In genomic region chr19:12665646-12666304, GRCh38 we compare ENCODE assay signal across 8 cellular contexts. TPM values are rescaled to one million over a fixed set of nuclear protein-coding genes. Genes with fewer than 3 reads are reported as not detected.
DNase-seq lines count a peak whose midpoint lies in the region; ATAC-seq and TF ChIP-seq lines count a peak whose summit lies in the region.

No MANE protein-coding gene starts in this region.

- no TSS peak for BruUV-seq in mammary epithelial cell (replicated peaks; lab: Mats Ljungman, UMichigan)

- ATAC-seq in GM18511 (IDR thresholded peaks at IDR 0.05; ENCODE audit: unreplicated experiment) = no peak
- no peak for ATAC-seq in HG02938 (IDR thresholded peaks at IDR 0.05; ENCODE audit: unreplicated experiment)
- ATAC-seq in HG02642 (IDR thresholded peaks at IDR 0.05; ENCODE audit: poor library complexity, unreplicated experiment) = no peak

- peak overlapping the region; percentile 71 for H3K4me3 ChIP-seq in BJ (ENCODE audit: low read depth, low read length)
- peak overlapping the region; percentile 89 for H3K4me3 ChIP-seq in Loucy (ENCODE audit: low read length, poor library complexity, severe bottlenecking)
- peak overlapping the region; percentile 61 to 87 (median 73) for H3K4me3 ChIP-seq in mammary epithelial cell (replicated peaks in 1 of 3; ENCODE audit: insufficient read depth in 1 of 3, low read depth in 2 of 3, low read length in 3 of 3)
- H3K4me3 ChIP-seq in mucosa of stomach (ENCODE audit: low read length) = peak overlapping the region; percentile 77

- H3K27ac ChIP-seq in mammary epithelial cell (ENCODE audit: insufficient read depth, low read depth, low read length) = peak overlapping the region; percentile 56

- peaks cover 25% of the 10 kb centered on the region for H3K4me1 ChIP-seq in Loucy (ENCODE audit: insufficient read depth, low read length, poor library complexity, severe bottlenecking)
- H3K4me1 ChIP-seq in mammary epithelial cell (ENCODE audit: insufficient read depth, low read length) = peaks cover 33% of the 10 kb centered on the region
- peaks cover 40% of the 10 kb centered on the region for H3K4me1 ChIP-seq in mucosa of stomach (ENCODE audit: control insufficient read depth, insufficient read depth, low read length)

- DNase-seq in BJ (ENCODE audit: low read depth) (no peak), mammary epithelial cell (no peak), KBM-7 (no peak)

- intact Hi-C loops in mammary epithelial cell (cut with micrococcal nuclease) = loop anchor here (5.0 kb wide), 1 partner anchor 53 kb away; the partner anchor contains the start of genes ZNF490 and ZNF791

- peaks cover 38% of the 10 kb centered on the region for H3K79me2 ChIP-seq in Loucy (ENCODE audit: insufficient read depth, low read length)
- peaks cover 49% of the 10 kb centered on the region for H3K79me2 ChIP-seq in mammary epithelial cell (ENCODE audit: insufficient read depth, low read length)

- peak overlapping the region; percentile 86 for H3K9ac ChIP-seq in Loucy (ENCODE audit: low read depth, low read length, poor library complexity, severe bottlenecking)
- H3K9ac ChIP-seq in mammary epithelial cell (ENCODE audit: insufficient read depth, low read length) = peak overlapping the region; percentile 68
- peak overlapping the region; percentile 77 for H3K9ac ChIP-seq in mucosa of stomach (ENCODE audit: low read length)

- no peaks in the 10 kb centered on the region for H3K27me3 ChIP-seq in BJ (ENCODE audit: control insufficient read depth, insufficient read depth, low read length)
- H3K27me3 ChIP-seq in Loucy (ENCODE audit: insufficient read depth, low read length, poor library complexity, severe bottlenecking) = no peaks in the 10 kb centered on the region
- no peaks in the 10 kb centered on the region for H3K27me3 ChIP-seq in mammary epithelial cell (ENCODE audit: insufficient read depth, low read length)
- H3K27me3 ChIP-seq in mucosa of stomach (ENCODE audit: control insufficient read depth, insufficient read depth, low read length) = no peaks in the 10 kb centered on the region

- H4K20me1 ChIP-seq in Loucy (ENCODE audit: insufficient read depth, low read length, poor library complexity, severe bottlenecking) (peaks cover 13% of the 10 kb centered on the region), mammary epithelial cell (ENCODE audit: insufficient read depth, low read length) (no peaks in the 10 kb centered on the region)

- dilution Hi-C loops in mammary epithelial cell (cut with HindIII; ENCODE audit: low sequenced_read_pairs) = no loop called here

- H3K4me2 ChIP-seq in Loucy (ENCODE audit: low read depth, low read length, poor library complexity, severe bottlenecking) (peak overlapping the region; percentile 90), mammary epithelial cell (ENCODE audit: insufficient read depth, low read depth, low read length) (peak overlapping the region; percentile 91)

- in situ Hi-C loops in mammary epithelial cell (cut with MboI; ENCODE audit: low sequenced_read_pairs in 2 of 2) = no loop called here
- in situ Hi-C loops in KBM-7 (cut with MboI; ENCODE audit: low pct_unique_long_range_greater_than_20kb, low sequenced_read_pairs) = no loop called here

- H3F3A ChIP-seq in Loucy (ENCODE audit: low read depth) = no peaks in the 10 kb centered on the region

- CTCF ChIA-PET in BJ (lab: Yijun Ruan, JAX) = interaction anchor here (1.0 to 1.3 kb wide), 3 partner anchors 10 to 102 kb away, joined by 3 to 5 read pairs (median 4); no protein-coding TSS in a partner anchor
- CTCF ChIA-PET in mammary epithelial cell (lab: Charles Lee; ENCODE audit: low non-redundant PET) = no interaction called here

- H3K9me3 ChIP-seq in Loucy (ENCODE audit: insufficient read depth, low read depth, low read length) (no peaks in the 10 kb centered on the region), mammary epithelial cell (replicated peaks; ENCODE audit: insufficient read depth, low read length) (no peaks in the 10 kb centered on the region), mucosa of stomach (ENCODE audit: control insufficient read depth, low read length) (no peaks in the 10 kb centered on the region)

- 38% methylated on average over 4 of the region's 12 CpGs for WGBS in mammary epithelial cell (ENCODE audit: low coverage, missing lambda C conversion rate)

- peak overlapping the region; percentile 74; the same call in 1 of the 2 replicates for H2AFZ ChIP-seq in Loucy (ENCODE audit: low read length)
- peak overlapping the region; percentile 86 for H2AFZ ChIP-seq in mammary epithelial cell (ENCODE audit: low read depth, low read length)

- no peaks in the 10 kb centered on the region for H3K9me2 ChIP-seq in Loucy (replicated peaks; ENCODE audit: low read depth, low read length)

- POLR2A ChIA-PET in BJ (lab: Charles Lee) = no interaction called here

- TF ChIP-seq CTCF in BJ (IDR thresholded peaks at IDR 0.05; ENCODE audit: insufficient read depth, low read depth, low read length) (no peak), Loucy (conservative IDR thresholded peaks at IDR 0.05; ENCODE audit: low read length) (no peak), mammary epithelial cell (conservative IDR thresholded peaks at IDR 0.05 in 1 of 2, IDR thresholded peaks at IDR 0.05 in 1 of 2; ENCODE audit: extremely low read depth in 1 of 2, insufficient read depth in 1 of 2, low read depth in 1 of 2, low read length in 2 of 2) (no peak)

- peaks cover 15% of the 10 kb centered on the region for H3K36me3 ChIP-seq in BJ (ENCODE audit: control insufficient read depth, insufficient read depth, low read length)
- peaks cover 4% of the 10 kb centered on the region; the same call in 1 of the 2 replicates for H3K36me3 ChIP-seq in Loucy (ENCODE audit: insufficient read depth, low read length)
- peaks cover 5% of the 10 kb centered on the region for H3K36me3 ChIP-seq in mammary epithelial cell (ENCODE audit: insufficient read depth, low read length)
- no peaks in the 10 kb centered on the region for H3K36me3 ChIP-seq in mucosa of stomach (ENCODE audit: control insufficient read depth, insufficient read depth, low read length)

RNA-seq across cellular contexts. Expression of gene MAN2B1, which starts 0.8 kb away (rescaled TPM):
- polyA plus RNA-seq in BJ (2011; rRNA removed) (31.7 and 66.9 TPM in 2 replicates), mammary epithelial cell (28.3 TPM)
- polyA minus RNA-seq in BJ (2011; rRNA and poly(A)+ RNA removed) = 11.3 and 13.0 TPM in 2 replicates
- total RNA-seq in mammary epithelial cell = 10 to 100 TPM; 36.3 to 57.2 TPM
- 60.4 TPM for polyA minus RNA-seq in mammary epithelial cell

RNA-seq across cellular contexts. Expression of gene WDR83, which starts 0.8 kb away (rescaled TPM):
- polyA plus RNA-seq in BJ (2011; rRNA removed) (6.1 and 9.3 TPM in 2 replicates), mammary epithelial cell (8.2 TPM)
- polyA minus RNA-seq in BJ (2011; rRNA and poly(A)+ RNA removed) = 4.5 and 6.3 TPM in 2 replicates
- total RNA-seq in mammary epithelial cell = 1 to 10 TPM; 6.7 to 8.1 TPM
- 6.0 TPM for polyA minus RNA-seq in mammary epithelial cell

RNA-seq across cellular contexts. Expression of gene DHPS, which starts 15.9 kb away (rescaled TPM):
- 64.7 and 92.2 TPM in 2 replicates for polyA plus RNA-seq in BJ (2011; rRNA removed)
- polyA minus RNA-seq in BJ (2011; rRNA and poly(A)+ RNA removed) = 32.3 and 46.3 TPM in 2 replicates
- 10 to 100 TPM; 46.5 to 73.8 TPM for total RNA-seq in mammary epithelial cell
- polyA plus RNA-seq in mammary epithelial cell = 69.0 TPM
- polyA minus RNA-seq in mammary epithelial cell = 86.4 TPM

RNA-seq across cellular contexts. Expression of gene GNG14, which starts 22.0 kb away (rescaled TPM):
- not detected in 2 replicates for polyA plus RNA-seq in BJ (2011; rRNA removed)
- polyA minus RNA-seq in BJ (2011; rRNA and poly(A)+ RNA removed) = not detected in 2 replicates
- total RNA-seq in mammary epithelial cell = not detected
- polyA plus RNA-seq in mammary epithelial cell = not detected
- polyA minus RNA-seq in mammary epithelial cell = not detected

RNA-seq across cellular contexts. Expression of gene FBXW9, which starts 30.7 kb away (rescaled TPM):
- polyA plus RNA-seq in BJ (2011; rRNA removed) (7.7 and 13.6 TPM in 2 replicates), mammary epithelial cell (14.4 TPM)
- 4.3 and 6.8 TPM in 2 replicates for polyA minus RNA-seq in BJ (2011; rRNA and poly(A)+ RNA removed)
- 10 to 100 TPM; 13.7 to 14.8 TPM for total RNA-seq in mammary epithelial cell
- polyA minus RNA-seq in mammary epithelial cell = 6.5 TPM
